In the genomic region with DNA sequence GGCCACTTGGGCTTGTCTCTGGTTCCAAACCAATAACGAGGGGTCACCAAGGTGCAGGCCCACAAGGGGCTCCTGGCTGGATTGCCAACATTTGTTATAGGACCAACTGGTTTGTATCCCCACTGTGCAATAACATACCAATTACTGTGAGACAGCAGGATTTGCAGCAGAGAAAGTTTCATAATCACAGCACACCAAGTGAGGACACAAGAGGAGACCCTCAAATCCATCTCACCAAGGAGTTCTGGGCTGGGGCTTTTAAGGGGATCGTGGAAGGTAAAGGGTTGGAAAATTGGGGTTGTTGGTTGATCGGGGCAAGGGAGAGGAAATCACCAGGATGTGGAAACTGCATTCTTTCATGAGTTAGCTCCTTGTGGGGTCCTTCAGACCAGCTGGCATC, we compare ENCODE assay signal across 1 cellular context.
A peak's percentile ranks its signal among the peaks of the same experiment; 100 is the strongest.
TF ChIP-seq lines count a peak whose summit lies in the region.

No MANE protein-coding gene starts in this region.

TF ChIP-seq in K562, 482 proteins besides CTCF, POLR2A, EP300 and RAD21:
- TF ChIP-seq TRIM24 (IDR thresholded peaks at IDR 0.05), result 0 out of 4 replicates have a peak, but pooled peaks of 1 of the 2 experiments have one; percentile 27
- no peak for TF ChIP-seq DMBX1 (CRISPR knock-in tag; IDR thresholded peaks at IDR 0.05; ENCODE audit: borderline replicate concordance)
- no peak for TF ChIP-seq CEBPG (CRISPR knock-in tag; IDR thresholded peaks at IDR 0.05)
- peak in 1 of 2 experiments; percentile 47; a peak in 1 of 4 replicates for TF ChIP-seq CEBPG (tag; conservative IDR thresholded peaks at IDR 0.05 in 1 of 2, IDR thresholded peaks at IDR 0.05 in 1 of 2)
- TF ChIP-seq CBX5 (IDR thresholded peaks at IDR 0.05; ENCODE audit: borderline replicate concordance, low read depth), result 0 out of 2 replicates have a peak, but pooled peaks have one; percentile 24
- TF ChIP-seq CEBPB (tag; IDR thresholded peaks at IDR 0.05), result peak; percentile 76
- TF ChIP-seq, protein P1, sequence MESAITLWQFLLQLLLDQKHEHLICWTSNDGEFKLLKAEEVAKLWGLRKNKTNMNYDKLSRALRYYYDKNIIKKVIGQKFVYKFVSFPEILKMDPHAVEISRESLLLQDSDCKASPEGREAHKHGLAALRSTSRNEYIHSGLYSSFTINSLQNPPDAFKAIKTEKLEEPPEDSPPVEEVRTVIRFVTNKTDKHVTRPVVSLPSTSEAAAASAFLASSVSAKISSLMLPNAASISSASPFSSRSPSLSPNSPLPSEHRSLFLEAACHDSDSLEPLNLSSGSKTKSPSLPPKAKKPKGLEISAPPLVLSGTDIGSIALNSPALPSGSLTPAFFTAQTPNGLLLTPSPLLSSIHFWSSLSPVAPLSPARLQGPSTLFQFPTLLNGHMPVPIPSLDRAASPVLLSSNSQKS (CRISPR knock-in tag; IDR thresholded peaks at IDR 0.05), result no peak
